8 cellular contexts compared by ENCODE assay signal in the genomic region with DNA sequence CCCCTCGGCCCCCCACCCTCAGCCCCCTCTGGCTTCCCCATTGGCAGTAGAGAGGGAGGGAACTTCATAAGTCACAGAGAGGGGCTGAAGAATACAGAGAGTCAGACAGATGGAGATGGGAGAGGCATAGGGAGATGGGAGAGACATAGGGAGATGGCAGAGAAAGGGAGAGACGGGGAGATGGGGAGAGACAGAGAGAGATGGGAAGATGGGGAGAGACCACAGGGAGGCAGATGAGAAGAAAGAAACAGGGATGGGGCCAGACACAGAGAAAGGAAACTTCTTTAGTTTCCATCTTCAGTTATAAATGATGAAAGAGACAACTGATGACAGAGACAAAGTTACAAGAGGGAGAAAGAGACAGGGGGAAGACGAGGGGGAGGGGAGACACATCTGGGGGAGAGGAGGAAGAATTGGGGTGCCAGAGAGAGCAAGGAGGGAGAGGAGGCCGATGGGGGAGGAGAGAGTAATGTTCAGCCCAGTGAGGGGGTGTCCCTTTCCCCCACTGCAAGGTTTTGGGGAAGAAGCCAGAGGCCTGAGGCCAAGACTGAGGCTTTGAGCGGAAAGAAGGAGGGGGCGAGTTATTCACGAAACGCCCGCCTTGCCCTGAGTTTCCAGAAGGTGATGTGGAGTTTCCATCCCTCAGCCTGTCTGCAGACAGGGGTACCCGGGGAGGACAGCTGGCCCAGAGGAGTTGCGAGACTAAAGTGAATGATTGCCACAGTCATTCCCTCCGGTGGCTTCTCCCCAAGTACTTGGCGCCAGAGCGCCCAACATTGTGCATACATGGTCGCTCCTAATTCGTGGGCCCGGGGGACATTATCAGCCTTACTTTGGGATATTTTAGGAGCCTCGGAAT.
DNase-seq lines count a peak whose midpoint lies in the region; ATAC-seq, FAIRE-seq and TF ChIP-seq lines count a peak whose summit lies in the region.

No MANE protein-coding gene starts in this region.

- no peak for FAIRE-seq in GM19239 (lab: Jason Lieb, UNC)

- no peak for TF ChIP-seq CTCF in fibroblast of mammary gland (conservative IDR thresholded peaks at IDR 0.05; ENCODE audit: control insufficient read depth, insufficient read depth, low read depth, low read length)

- peak; percentile 83 to 88 for DNase-seq in activated CD4-positive, alpha-beta T cell treated with anti-CD3 and anti-CD28 coated beads for 4 hours
- DNase-seq in fibroblast of mammary gland (ENCODE audit: low read depth) (no peak), amniotic stem cell (lab: John Stamatoyannopoulos, UW) (no peak), GM19239 (ENCODE audit: insufficient read length, low spot score) (no peak), SIG-M5 treated with dmso at 0.1 percent for 504 hours (lab: John Stamatoyannopoulos, UW; ENCODE audit: unreplicated experiment) (no peak)
- peak; percentile 72 for DNase-seq in stimulated activated CD4-positive, alpha-beta T cell treated with anti-CD3 and anti-CD28 coated beads, Interleukin-4, amount 100 ng/mL, for 1 hour

- H3K4me3 ChIP-seq in fibroblast of mammary gland (ENCODE audit: control insufficient read depth, low read depth, low read length), result peak overlapping the region; percentile 35

- peak; percentile 7 for ATAC-seq in GM18498 (IDR thresholded peaks at IDR 0.05; ENCODE audit: unreplicated experiment)
- ATAC-seq in HG03196 (IDR thresholded peaks at IDR 0.05; ENCODE audit: unreplicated experiment), result peak; percentile 21

Comparison
In these comparisons a context has a peak if more than half of its experiments do, and no peak if none do; other contexts are left out.
1. DNase-seq: peak in activated CD4-positive, alpha-beta T cell treated with anti-CD3 and anti-CD28 coated beads for 4 hours (2 of 2) and stimulated activated CD4-positive, alpha-beta T cell treated with anti-CD3 and anti-CD28 coated beads, Interleukin-4, amount 100 ng/mL, for 1 hour (single experiment); none in fibroblast of mammary gland (single experiment), amniotic stem cell (single experiment), GM19239 (single experiment) and SIG-M5 treated with dmso at 0.1 percent for 504 hours (single experiment).